Comparison of ENCODE assay signal across 12 cellular contexts in the genomic region with DNA sequence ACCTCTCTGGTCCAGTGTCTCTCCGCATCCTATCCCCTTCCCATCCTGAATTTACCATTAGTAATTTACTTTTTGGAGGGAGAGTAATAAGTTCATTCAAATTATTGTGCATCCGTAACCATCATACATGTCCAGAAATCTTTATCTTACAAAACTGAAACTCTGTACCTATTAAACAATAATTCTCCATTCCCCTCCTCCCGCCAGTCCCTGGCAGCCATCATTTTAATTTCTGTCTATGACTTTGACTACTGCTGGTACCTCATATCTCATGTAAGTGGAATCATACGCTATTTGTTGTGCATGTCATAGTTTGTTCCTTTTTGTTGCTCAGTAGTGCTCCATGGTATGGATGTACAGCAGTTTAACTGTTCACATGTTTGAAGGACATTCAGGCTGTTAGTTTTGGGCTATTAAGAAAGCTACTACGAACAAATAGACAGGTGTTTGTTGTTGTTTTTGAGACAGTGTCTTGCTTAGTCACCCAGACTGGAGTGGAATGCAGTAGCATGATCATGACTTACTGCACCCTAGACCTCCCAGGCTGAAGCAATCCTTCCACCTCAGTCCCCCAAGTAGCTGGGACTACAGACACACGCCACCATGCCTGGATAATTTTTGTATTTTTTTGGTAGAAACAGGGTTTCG. TPM values are rescaled to one million over a fixed set of nuclear protein-coding genes. Genes with fewer than 3 reads are reported as not detected.
DNase-seq lines count a peak whose midpoint lies in the region; ATAC-seq and TF ChIP-seq lines count a peak whose summit lies in the region.
"Had no signal": no experiment of that assay in that cellular context is flagged by ENCODE, and none has a peak within 500 bp of the region (broad histone marks: within the 10 kb centered on the region; RNA-seq: fewer than 3 reads in every experiment).

No MANE protein-coding gene starts in this region.

- H3K27ac ChIP-seq in VCaP (peak overlapping the region; percentile 94; the same call in 1 of the 2 replicates), vagina (no peak overlapping the region), prostate gland (no peak overlapping the region)
- H3K27ac ChIP-seq: neutrophil had no signal

- no peaks in the 10 kb centered on the region for H3K36me3 ChIP-seq in vagina
- no peaks in the 10 kb centered on the region for H3K36me3 ChIP-seq in prostate gland
- H3K36me3 ChIP-seq: neutrophil, Peyer's patch had no signal

- no peaks in the 10 kb centered on the region for H3K27me3 Mint-ChIP-seq in activated T-cell treated with anti-CD3 and anti-CD28 coated beads, Interleukin-2, amount 50 U/mL, for 72 hours (ENCODE audit: low read depth)
- H3K27me3 Mint-ChIP-seq in stimulated activated naive B cell treated with anti-CD40 and anti-IgM and Interleukin-4, amounts not matched to agents 10 μg/mL and 1 μg/mL and 100 μg/mL, for 72 hours = no peaks in the 10 kb centered on the region

- WGBS in prostate gland = 91% methylated on average over 7 of the region's 7 CpGs

- intact Hi-C loops in vagina (cut with DNase I) (loop anchor here (10.0 kb wide), 1 partner anchor 49 kb away; no protein-coding TSS in a partner anchor), prostate gland (cut with DNase I) (loop anchor here (5.0 kb wide), 1 partner anchor 46 kb away; no protein-coding TSS in a partner anchor)

- ATAC-seq in activated T-cell treated with anti-CD3 and anti-CD28 coated beads, Interleukin-2, amount 50 U/mL, for 72 hours (replicated peaks in 1 of 2) = no peak
- ATAC-seq in stimulated activated naive B cell treated with anti-CD40 and anti-IgM and Interleukin-4, amounts not matched to agents 10 μg/mL and 1 μg/mL and 100 μg/mL, for 72 hours (replicated peaks) = no peak

- H3K4me1 Mint-ChIP-seq in activated T-cell treated with anti-CD3 and anti-CD28 coated beads, Interleukin-2, amount 50 U/mL, for 72 hours (ENCODE audit: low read depth) = peaks cover 51% of the 10 kb centered on the region
- peaks cover 20 to 31% of the 10 kb centered on the region in 2 donors for H3K4me1 Mint-ChIP-seq in stimulated activated naive B cell treated with anti-CD40 and anti-IgM and Interleukin-4, amounts not matched to agents 10 μg/mL and 1 μg/mL and 100 μg/mL, for 72 hours

- H3K4me1 ChIP-seq in vagina (peaks cover 37% of the 10 kb centered on the region), prostate gland (replicated peaks) (no peaks in the 10 kb centered on the region)

- H3K4me3 ChIP-seq in foreskin fibroblast (ENCODE audit: low read depth in 1 of 2, low read length in 2 of 2) (peak overlapping the region; percentile 86 to 87), vagina (peak overlapping the region in 1 of 2 donors; percentile 89), prostate gland (no peak overlapping the region)

- H3K9me3 ChIP-seq in vagina = no peaks in the 10 kb centered on the region
- no peaks in the 10 kb centered on the region for H3K9me3 ChIP-seq in prostate gland
- H3K9me3 ChIP-seq: neutrophil, Peyer's patch had no signal

- no peaks in the 10 kb centered on the region for H3K27me3 ChIP-seq in vagina
- no peaks in the 10 kb centered on the region for H3K27me3 ChIP-seq in prostate gland (replicated peaks; ENCODE audit: insufficient read depth)
- H3K27me3 ChIP-seq: neutrophil, Peyer's patch had no signal

- TF ChIP-seq CTCF in VCaP (conservative IDR thresholded peaks at IDR 0.05) (no peak), foreskin fibroblast (IDR thresholded peaks at IDR 0.05; ENCODE audit: low read depth, low read length) (no peak), vagina (IDR thresholded peaks at IDR 0.05) (no peak), prostate gland (IDR thresholded peaks at IDR 0.05) (no peak)

- peak overlapping the region; percentile 46 to 92 for H3K4me3 Mint-ChIP-seq in activated T-cell treated with anti-CD3 and anti-CD28 coated beads, Interleukin-2, amount 50 U/mL, for 72 hours
- H3K4me3 Mint-ChIP-seq in stimulated activated naive B cell treated with anti-CD40 and anti-IgM and Interleukin-4, amounts not matched to agents 10 μg/mL and 1 μg/mL and 100 μg/mL, for 72 hours = peak overlapping the region; percentile 15 to 22

- no peak overlapping the region for H3K27ac Mint-ChIP-seq in activated T-cell treated with anti-CD3 and anti-CD28 coated beads, Interleukin-2, amount 50 U/mL, for 72 hours
- no peak overlapping the region for H3K27ac Mint-ChIP-seq in stimulated activated naive B cell treated with anti-CD40 and anti-IgM and Interleukin-4, amounts not matched to agents 10 μg/mL and 1 μg/mL and 100 μg/mL, for 72 hours

- peaks cover 0 to 1% of the 10 kb centered on the region in 2 donors for H3K36me3 Mint-ChIP-seq in activated T-cell treated with anti-CD3 and anti-CD28 coated beads, Interleukin-2, amount 50 U/mL, for 72 hours (ENCODE audit: insufficient read depth in 2 of 2)
- H3K36me3 Mint-ChIP-seq in stimulated activated naive B cell treated with anti-CD40 and anti-IgM and Interleukin-4, amounts not matched to agents 10 μg/mL and 1 μg/mL and 100 μg/mL, for 72 hours = peaks cover 4 to 14% of the 10 kb centered on the region in 2 donors

- DNase-seq in activated T-cell treated with anti-CD3 and anti-CD28 coated beads, Interleukin-2, amount 50 U/mL, for 72 hours = no peak
- no peak for DNase-seq in activated T-cell treated with anti-CD3 and anti-CD28 coated beads for 4 hours
- peak; percentile 11 to 25 for DNase-seq in foreskin fibroblast
- no peak for DNase-seq in stimulated activated naive B cell treated with anti-CD40 and anti-IgM and Interleukin-4, amounts not matched to agents 10 μg/mL and 1 μg/mL and 100 μg/mL, for 72 hours
- DNase-seq in vagina (ENCODE audit: extremely low spot score in 2 of 2) = no peak
- no peak for DNase-seq in prostate gland (ENCODE audit: low spot score)
- no peak for DNase-seq in nucleus accumbens (lab: John Stamatoyannopoulos, UW)
- DNase-seq: caudate nucleus, Peyer's patch, substantia nigra had no signal

- no peaks in the 10 kb centered on the region for H3K9me3 Mint-ChIP-seq in activated T-cell treated with anti-CD3 and anti-CD28 coated beads, Interleukin-2, amount 50 U/mL, for 72 hours
- H3K9me3 Mint-ChIP-seq in stimulated activated naive B cell treated with anti-CD40 and anti-IgM and Interleukin-4, amounts not matched to agents 10 μg/mL and 1 μg/mL and 100 μg/mL, for 72 hours = no peaks in the 10 kb centered on the region

- TF ChIP-seq POLR2A in vagina (IDR thresholded peaks at IDR 0.05) = no peak
- TF ChIP-seq POLR2A in prostate gland (IDR thresholded peaks at IDR 0.05) = no peak

RNA-seq across cellular contexts. Expression of gene LIMS1, which starts 2.0 kb away (rescaled TPM):
- total RNA-seq in activated T-cell treated with anti-CD3 and anti-CD28 coated beads, Interleukin-2, amount 50 U/mL, for 72 hours = 100 to 1,000 TPM; 104 to 122 TPM
- total RNA-seq in vagina (66.0 TPM), prostate gland (10 to 100 TPM; 82.9 to 90.4 TPM)

Comparison
In these comparisons a context has a peak if more than half of its experiments do, and no peak if none do; other contexts are left out.
1. DNase-seq: peak in foreskin fibroblast (2 of 2); none in activated T-cell treated with anti-CD3 and anti-CD28 coated beads, Interleukin-2, amount 50 U/mL, for 72 hours (0 of 2), activated T-cell treated with anti-CD3 and anti-CD28 coated beads for 4 hours (single experiment), stimulated activated naive B cell treated with anti-CD40 and anti-IgM and Interleukin-4, amounts not matched to agents 10 μg/mL and 1 μg/mL and 100 μg/mL, for 72 hours (single experiment), vagina (0 of 2), prostate gland (single experiment) and nucleus accumbens (0 of 56).
2. H3K4me3 ChIP-seq: peak in foreskin fibroblast (2 of 2); none in prostate gland (0 of 2).